1 cellular context compared by ENCODE assay signal in the genomic region with DNA sequence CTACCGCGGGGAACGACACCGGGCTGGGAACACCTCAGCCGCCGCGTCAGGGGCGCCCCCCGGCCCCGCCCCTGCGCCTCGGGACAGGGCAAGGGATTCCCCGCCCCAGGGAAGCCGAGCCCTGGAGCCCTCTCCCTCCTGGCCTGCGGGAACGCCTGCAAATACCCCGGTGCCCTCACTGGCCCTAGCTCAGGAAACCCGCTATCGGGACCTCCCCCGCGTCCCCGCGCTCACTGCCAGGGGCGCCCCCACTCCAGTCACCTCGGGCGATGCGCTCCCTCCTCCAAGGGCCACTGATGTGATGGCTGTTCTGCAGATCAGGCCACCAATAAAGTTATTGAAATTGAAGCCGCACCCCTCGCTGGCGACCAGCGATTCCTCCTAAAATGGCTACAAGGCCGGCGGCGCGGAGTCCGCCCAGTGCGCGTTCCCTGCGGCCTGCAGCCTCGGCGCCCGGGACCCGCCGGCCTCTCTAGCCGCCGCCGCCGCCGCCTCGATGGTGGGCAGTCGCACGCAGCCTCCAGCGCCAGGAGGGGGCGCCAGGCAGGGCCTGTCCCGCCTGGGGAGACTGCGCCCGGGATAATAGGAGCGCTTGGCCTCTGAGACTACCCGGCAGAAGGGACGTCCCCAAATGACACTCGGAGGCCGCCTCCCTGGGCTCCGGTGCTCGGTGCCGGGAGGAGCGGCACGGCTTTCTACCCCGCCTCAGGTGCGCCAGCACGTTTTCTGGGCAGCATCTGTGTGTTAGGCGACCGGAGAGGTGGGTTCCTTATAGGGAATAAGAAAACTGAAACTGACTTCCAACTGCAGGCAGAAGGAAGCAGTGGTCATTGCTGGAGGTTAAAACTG.
TF ChIP-seq lines count a peak whose summit lies in the region.

A gene with protein sequence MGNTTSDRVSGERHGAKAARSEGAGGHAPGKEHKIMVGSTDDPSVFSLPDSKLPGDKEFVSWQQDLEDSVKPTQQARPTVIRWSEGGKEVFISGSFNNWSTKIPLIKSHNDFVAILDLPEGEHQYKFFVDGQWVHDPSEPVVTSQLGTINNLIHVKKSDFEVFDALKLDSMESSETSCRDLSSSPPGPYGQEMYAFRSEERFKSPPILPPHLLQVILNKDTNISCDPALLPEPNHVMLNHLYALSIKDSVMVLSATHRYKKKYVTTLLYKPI (minus strand): TSS at position 303 of the 849 bp plus-strand sequence. CDS start 326 bp downstream, outside the sequence.

TF ChIP-seq in K562, 482 proteins besides CTCF, POLR2A, EP300 and RAD21 (continued from another document and continues in another):
- TF ChIP-seq, protein P1, sequence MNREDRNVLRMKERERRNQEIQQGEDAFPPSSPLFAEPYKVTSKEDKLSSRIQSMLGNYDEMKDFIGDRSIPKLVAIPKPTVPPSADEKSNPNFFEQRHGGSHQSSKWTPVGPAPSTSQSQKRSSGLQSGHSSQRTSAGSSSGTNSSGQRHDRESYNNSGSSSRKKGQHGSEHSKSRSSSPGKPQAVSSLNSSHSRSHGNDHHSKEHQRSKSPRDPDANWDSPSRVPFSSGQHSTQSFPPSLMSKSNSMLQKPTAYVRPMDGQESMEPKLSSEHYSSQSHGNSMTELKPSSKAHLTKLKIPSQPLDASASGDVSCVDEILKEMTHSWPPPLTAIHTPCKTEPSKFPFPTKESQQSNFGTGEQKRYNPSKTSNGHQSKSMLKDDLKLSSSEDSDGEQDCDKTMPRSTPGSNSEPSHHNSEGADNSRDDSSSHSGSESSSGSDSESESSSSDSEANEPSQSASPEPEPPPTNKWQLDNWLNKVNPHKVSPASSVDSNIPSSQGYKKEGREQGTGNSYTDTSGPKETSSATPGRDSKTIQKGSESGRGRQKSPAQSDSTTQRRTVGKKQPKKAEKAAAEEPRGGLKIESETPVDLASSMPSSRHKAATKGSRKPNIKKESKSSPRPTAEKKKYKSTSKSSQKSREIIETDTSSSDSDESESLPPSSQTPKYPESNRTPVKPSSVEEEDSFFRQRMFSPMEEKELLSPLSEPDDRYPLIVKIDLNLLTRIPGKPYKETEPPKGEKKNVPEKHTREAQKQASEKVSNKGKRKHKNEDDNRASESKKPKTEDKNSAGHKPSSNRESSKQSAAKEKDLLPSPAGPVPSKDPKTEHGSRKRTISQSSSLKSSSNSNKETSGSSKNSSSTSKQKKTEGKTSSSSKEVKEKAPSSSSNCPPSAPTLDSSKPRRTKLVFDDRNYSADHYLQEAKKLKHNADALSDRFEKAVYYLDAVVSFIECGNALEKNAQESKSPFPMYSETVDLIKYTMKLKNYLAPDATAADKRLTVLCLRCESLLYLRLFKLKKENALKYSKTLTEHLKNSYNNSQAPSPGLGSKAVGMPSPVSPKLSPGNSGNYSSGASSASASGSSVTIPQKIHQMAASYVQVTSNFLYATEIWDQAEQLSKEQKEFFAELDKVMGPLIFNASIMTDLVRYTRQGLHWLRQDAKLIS (CRISPR knock-in tag; IDR thresholded peaks at IDR 0.05), result peak; percentile 38; the same call in 1 of the 2 replicates
- TF ChIP-seq NR4A1 (CRISPR knock-in tag; IDR thresholded peaks at IDR 0.05), result no peak
- peak; percentile 61; the same call in 1 of the 2 replicates for TF ChIP-seq NR4A1 (tag; IDR thresholded peaks at IDR 0.05)
- TF ChIP-seq, protein P2, sequence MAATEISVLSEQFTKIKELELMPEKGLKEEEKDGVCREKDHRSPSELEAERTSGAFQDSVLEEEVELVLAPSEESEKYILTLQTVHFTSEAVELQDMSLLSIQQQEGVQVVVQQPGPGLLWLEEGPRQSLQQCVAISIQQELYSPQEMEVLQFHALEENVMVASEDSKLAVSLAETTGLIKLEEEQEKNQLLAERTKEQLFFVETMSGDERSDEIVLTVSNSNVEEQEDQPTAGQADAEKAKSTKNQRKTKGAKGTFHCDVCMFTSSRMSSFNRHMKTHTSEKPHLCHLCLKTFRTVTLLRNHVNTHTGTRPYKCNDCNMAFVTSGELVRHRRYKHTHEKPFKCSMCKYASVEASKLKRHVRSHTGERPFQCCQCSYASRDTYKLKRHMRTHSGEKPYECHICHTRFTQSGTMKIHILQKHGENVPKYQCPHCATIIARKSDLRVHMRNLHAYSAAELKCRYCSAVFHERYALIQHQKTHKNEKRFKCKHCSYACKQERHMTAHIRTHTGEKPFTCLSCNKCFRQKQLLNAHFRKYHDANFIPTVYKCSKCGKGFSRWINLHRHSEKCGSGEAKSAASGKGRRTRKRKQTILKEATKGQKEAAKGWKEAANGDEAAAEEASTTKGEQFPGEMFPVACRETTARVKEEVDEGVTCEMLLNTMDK (IDR thresholded peaks at IDR 0.05; ENCODE audit: borderline replicate concordance, insufficient read depth, low read depth, low read length, poor library complexity, severe bottlenecking), result peak; percentile 92
- TF ChIP-seq SRF (CRISPR knock-in tag; IDR thresholded peaks at IDR 0.05), result peak in 1 of 2 experiments; percentile 94; a peak in 3 of 4 replicates
- 0 out of 2 replicates have a peak, but pooled peaks have one; percentile 51 for TF ChIP-seq DMBX1 (CRISPR knock-in tag; IDR thresholded peaks at IDR 0.05; ENCODE audit: borderline replicate concordance)
- TF ChIP-seq, protein P3, sequence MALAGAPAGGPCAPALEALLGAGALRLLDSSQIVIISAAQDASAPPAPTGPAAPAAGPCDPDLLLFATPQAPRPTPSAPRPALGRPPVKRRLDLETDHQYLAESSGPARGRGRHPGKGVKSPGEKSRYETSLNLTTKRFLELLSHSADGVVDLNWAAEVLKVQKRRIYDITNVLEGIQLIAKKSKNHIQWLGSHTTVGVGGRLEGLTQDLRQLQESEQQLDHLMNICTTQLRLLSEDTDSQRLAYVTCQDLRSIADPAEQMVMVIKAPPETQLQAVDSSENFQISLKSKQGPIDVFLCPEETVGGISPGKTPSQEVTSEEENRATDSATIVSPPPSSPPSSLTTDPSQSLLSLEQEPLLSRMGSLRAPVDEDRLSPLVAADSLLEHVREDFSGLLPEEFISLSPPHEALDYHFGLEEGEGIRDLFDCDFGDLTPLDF (CRISPR knock-in tag; IDR thresholded peaks at IDR 0.05), result 0 out of 2 replicates have a peak, but pooled peaks have one; percentile 54
- TF ChIP-seq CBFA2T2 (conservative IDR thresholded peaks at IDR 0.05), result no peak
- peak; percentile 94 for TF ChIP-seq ZKSCAN1 (IDR thresholded peaks at IDR 0.05; ENCODE audit: low read depth, low read length)
- 0 out of 2 replicates have a peak, but pooled peaks have one; percentile 48 for TF ChIP-seq KLF16 (IDR thresholded peaks at IDR 0.05)
- peak; percentile 83 for TF ChIP-seq NFRKB (IDR thresholded peaks at IDR 0.05; ENCODE audit: low read depth)
- no peak for TF ChIP-seq ZNF134 (CRISPR knock-in tag; conservative IDR thresholded peaks at IDR 0.05)
- 0 out of 2 replicates have a peak, but pooled peaks have one; percentile 58 for TF ChIP-seq ZNF830 (CRISPR knock-in tag; IDR thresholded peaks at IDR 0.05)
- TF ChIP-seq, protein P4, sequence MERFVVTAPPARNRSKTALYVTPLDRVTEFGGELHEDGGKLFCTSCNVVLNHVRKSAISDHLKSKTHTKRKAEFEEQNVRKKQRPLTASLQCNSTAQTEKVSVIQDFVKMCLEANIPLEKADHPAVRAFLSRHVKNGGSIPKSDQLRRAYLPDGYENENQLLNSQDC (CRISPR knock-in tag; IDR thresholded peaks at IDR 0.05), result no peak; the same call in 1 of the 2 replicates
- TF ChIP-seq MXI1 (IDR thresholded peaks at IDR 0.05; ENCODE audit: low read depth, low read length), result peak; percentile 4; the same call in 1 of the 2 replicates
- TF ChIP-seq, protein P5, sequence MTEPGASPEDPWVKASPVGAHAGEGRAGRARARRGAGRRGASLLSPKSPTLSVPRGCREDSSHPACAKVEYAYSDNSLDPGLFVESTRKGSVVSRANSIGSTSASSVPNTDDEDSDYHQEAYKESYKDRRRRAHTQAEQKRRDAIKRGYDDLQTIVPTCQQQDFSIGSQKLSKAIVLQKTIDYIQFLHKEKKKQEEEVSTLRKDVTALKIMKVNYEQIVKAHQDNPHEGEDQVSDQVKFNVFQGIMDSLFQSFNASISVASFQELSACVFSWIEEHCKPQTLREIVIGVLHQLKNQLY (CRISPR knock-in tag; conservative IDR thresholded peaks at IDR 0.05), result no peak
- TF ChIP-seq CBFA2T3 (IDR thresholded peaks at IDR 0.05), result no peak; the same call in 1 of the 2 replicates
- peak; percentile 27; the same call in 1 of the 2 replicates for TF ChIP-seq NFIC (IDR thresholded peaks at IDR 0.05)
- TF ChIP-seq CREBBP (IDR thresholded peaks at IDR 0.05; ENCODE audit: low read depth, low read length), result no peak
- TF ChIP-seq DIDO1 (tag; IDR thresholded peaks at IDR 0.05; ENCODE audit: low read depth), result peak; percentile 50; the same call in 1 of the 2 replicates
- TF ChIP-seq RBM34 (IDR thresholded peaks at IDR 0.05; ENCODE audit: borderline replicate concordance, insufficient read depth, low read length), result no peak
- TF ChIP-seq, protein P6, sequence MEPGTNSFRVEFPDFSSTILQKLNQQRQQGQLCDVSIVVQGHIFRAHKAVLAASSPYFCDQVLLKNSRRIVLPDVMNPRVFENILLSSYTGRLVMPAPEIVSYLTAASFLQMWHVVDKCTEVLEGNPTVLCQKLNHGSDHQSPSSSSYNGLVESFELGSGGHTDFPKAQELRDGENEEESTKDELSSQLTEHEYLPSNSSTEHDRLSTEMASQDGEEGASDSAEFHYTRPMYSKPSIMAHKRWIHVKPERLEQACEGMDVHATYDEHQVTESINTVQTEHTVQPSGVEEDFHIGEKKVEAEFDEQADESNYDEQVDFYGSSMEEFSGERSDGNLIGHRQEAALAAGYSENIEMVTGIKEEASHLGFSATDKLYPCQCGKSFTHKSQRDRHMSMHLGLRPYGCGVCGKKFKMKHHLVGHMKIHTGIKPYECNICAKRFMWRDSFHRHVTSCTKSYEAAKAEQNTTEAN (CRISPR knock-in tag; IDR thresholded peaks at IDR 0.05), result no peak
- 0 out of 2 replicates have a peak, but pooled peaks have one; percentile 37 for TF ChIP-seq BCL6 (CRISPR knock-in tag; IDR thresholded peaks at IDR 0.05)
- TF ChIP-seq ARID1B (IDR thresholded peaks at IDR 0.05), result peak; percentile 22; the same call in 1 of the 2 replicates
- peak; percentile 96 for TF ChIP-seq XRCC5 (IDR thresholded peaks at IDR 0.05; ENCODE audit: low read depth, low read length)
- TF ChIP-seq, protein P7, sequence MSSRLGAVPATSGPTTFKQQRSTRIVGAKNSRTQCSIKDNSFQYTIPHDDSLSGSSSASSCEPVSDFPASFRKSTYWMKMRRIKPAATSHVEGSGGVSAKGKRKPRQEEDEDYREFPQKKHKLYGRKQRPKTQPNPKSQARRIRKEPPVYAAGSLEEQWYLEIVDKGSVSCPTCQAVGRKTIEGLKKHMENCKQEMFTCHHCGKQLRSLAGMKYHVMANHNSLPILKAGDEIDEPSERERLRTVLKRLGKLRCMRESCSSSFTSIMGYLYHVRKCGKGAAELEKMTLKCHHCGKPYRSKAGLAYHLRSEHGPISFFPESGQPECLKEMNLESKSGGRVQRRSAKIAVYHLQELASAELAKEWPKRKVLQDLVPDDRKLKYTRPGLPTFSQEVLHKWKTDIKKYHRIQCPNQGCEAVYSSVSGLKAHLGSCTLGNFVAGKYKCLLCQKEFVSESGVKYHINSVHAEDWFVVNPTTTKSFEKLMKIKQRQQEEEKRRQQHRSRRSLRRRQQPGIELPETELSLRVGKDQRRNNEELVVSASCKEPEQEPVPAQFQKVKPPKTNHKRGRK (tag; IDR thresholded peaks at IDR 0.05), result no peak
- TF ChIP-seq JUN (IDR thresholded peaks at IDR 0.05; ENCODE audit: borderline replicate concordance, low read depth, low read length), result no peak; the same call in 1 of the 2 replicates
- TF ChIP-seq JUN (CRISPR knock-in tag; IDR thresholded peaks at IDR 0.05; ENCODE audit: borderline replicate concordance), result 0 out of 2 replicates have a peak, but pooled peaks have one; percentile 38
- no peak for TF ChIP-seq RFX1 (IDR thresholded peaks at IDR 0.05)
- TF ChIP-seq STAT5A (IDR thresholded peaks at IDR 0.05; ENCODE audit: borderline replicate concordance, low read length), result no peak
- peak; percentile 87 for TF ChIP-seq TARDBP (IDR thresholded peaks at IDR 0.05)
- TF ChIP-seq ZNF707 (CRISPR knock-in tag; conservative IDR thresholded peaks at IDR 0.05), result no peak
- TF ChIP-seq CCNT2 (IDR thresholded peaks at IDR 0.05; ENCODE audit: borderline replicate concordance, extremely low read depth, insufficient read length, low read depth, low read length), result peak; percentile 93
- TF ChIP-seq GATAD2B (IDR thresholded peaks at IDR 0.05; ENCODE audit: borderline replicate concordance), result peak; percentile 96
- peak; percentile 71 for TF ChIP-seq FOSL1 (tag; conservative IDR thresholded peaks at IDR 0.05)
- TF ChIP-seq, protein P8, sequence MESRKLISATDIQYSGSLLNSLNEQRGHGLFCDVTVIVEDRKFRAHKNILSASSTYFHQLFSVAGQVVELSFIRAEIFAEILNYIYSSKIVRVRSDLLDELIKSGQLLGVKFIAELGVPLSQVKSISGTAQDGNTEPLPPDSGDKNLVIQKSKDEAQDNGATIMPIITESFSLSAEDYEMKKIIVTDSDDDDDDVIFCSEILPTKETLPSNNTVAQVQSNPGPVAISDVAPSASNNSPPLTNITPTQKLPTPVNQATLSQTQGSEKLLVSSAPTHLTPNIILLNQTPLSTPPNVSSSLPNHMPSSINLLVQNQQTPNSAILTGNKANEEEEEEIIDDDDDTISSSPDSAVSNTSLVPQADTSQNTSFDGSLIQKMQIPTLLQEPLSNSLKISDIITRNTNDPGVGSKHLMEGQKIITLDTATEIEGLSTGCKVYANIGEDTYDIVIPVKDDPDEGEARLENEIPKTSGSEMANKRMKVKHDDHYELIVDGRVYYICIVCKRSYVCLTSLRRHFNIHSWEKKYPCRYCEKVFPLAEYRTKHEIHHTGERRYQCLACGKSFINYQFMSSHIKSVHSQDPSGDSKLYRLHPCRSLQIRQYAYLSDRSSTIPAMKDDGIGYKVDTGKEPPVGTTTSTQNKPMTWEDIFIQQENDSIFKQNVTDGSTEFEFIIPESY (CRISPR knock-in tag; IDR thresholded peaks at IDR 0.05), result peak; percentile 34
- TF ChIP-seq, protein P9, sequence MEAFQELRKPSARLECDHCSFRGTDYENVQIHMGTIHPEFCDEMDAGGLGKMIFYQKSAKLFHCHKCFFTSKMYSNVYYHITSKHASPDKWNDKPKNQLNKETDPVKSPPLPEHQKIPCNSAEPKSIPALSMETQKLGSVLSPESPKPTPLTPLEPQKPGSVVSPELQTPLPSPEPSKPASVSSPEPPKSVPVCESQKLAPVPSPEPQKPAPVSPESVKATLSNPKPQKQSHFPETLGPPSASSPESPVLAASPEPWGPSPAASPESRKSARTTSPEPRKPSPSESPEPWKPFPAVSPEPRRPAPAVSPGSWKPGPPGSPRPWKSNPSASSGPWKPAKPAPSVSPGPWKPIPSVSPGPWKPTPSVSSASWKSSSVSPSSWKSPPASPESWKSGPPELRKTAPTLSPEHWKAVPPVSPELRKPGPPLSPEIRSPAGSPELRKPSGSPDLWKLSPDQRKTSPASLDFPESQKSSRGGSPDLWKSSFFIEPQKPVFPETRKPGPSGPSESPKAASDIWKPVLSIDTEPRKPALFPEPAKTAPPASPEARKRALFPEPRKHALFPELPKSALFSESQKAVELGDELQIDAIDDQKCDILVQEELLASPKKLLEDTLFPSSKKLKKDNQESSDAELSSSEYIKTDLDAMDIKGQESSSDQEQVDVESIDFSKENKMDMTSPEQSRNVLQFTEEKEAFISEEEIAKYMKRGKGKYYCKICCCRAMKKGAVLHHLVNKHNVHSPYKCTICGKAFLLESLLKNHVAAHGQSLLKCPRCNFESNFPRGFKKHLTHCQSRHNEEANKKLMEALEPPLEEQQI (IDR thresholded peaks at IDR 0.05), result no peak
- no peak for TF ChIP-seq ARID2 (IDR thresholded peaks at IDR 0.05)
- TF ChIP-seq TBL1XR1 (IDR thresholded peaks at IDR 0.05; ENCODE audit: low read length in 2 of 2), result no peak; a peak in 1 of 4 replicates
- TF ChIP-seq DPF2 (IDR thresholded peaks at IDR 0.05), result 0 out of 2 replicates have a peak, but pooled peaks have one; percentile 28
- TF ChIP-seq RBM17 (IDR thresholded peaks at IDR 0.05; ENCODE audit: borderline replicate concordance, low read depth, low read length), result no peak
- 0 out of 2 replicates have a peak, but pooled peaks have one; percentile 4 for TF ChIP-seq STAG1 (CRISPR knock-in tag; IDR thresholded peaks at IDR 0.05; ENCODE audit: borderline replicate concordance)
